In the genomic region with DNA sequence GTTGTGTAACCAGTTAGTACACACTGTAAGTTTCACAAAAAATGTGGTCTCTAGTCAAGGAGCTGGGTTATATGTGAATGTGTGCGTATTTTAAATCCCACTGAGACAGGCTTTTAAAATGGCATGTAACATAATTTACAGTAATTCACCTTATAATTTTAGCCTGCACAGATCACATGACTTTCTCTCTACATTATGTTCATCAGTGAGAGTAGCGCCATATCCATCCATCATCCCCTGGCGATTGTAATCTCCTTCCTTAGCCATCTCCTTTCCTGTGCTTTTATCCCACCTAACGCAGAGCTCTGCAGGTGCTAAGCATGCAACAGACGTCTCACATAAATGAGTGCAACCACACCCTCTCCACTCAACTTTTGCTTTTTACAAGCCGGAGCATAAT, we compare ENCODE assay signal across 13 cellular contexts.
DNase-seq lines count a peak whose midpoint lies in the region; TF ChIP-seq lines count a peak whose summit lies in the region.
"Had no signal": no experiment of that assay in that cellular context is flagged by ENCODE, and none has a peak within 500 bp of the region (broad histone marks: within the 10 kb centered on the region; RNA-seq: fewer than 3 reads in every experiment).

No MANE protein-coding gene starts in this region.

- H3K4me1 Mint-ChIP-seq in neural crest cell, result no peaks in the 10 kb centered on the region

- H3K27ac Mint-ChIP-seq in neural crest cell (ENCODE audit: unreplicated experiment), result peak overlapping the region; percentile 83
- H3K27ac Mint-ChIP-seq: CD4-positive, alpha-beta T cell; GM23338; HFFc6 had no signal

- H3K36me3 Mint-ChIP-seq in neural crest cell (ENCODE audit: low read depth), result no peaks in the 10 kb centered on the region

- DNase-seq in NCI-H1417 (lab: John Stamatoyannopoulos, UW), result peak in 2 of 3 experiments; percentile 27 to 67
- no peak for DNase-seq in NCI-H1417 treated with DMSO at 0.1 percent for 48 hours (lab: John Stamatoyannopoulos, UW)
- DNase-seq in NCI-H748 (lab: John Stamatoyannopoulos, UW; ENCODE audit: unreplicated experiment), result peak; percentile 35
- no peak for DNase-seq in NCI-H748 treated with DMSO at 0.1 percent for 48 hours (lab: John Stamatoyannopoulos, UW)
- DNase-seq in neural crest cell (ENCODE audit: low read depth, low spot score), result no peak
- no peak for DNase-seq in activated CD4-positive, CD25-positive, alpha-beta regulatory T cell treated with anti-CD3 and anti-CD28 coated beads, Interleukin-2, amount 50 U/mL, for 72 hours
- DNase-seq in NK-92 (lab: John Stamatoyannopoulos, UW; ENCODE audit: unreplicated experiment), result no peak
- DNase-seq: AML-193; Caco-2; CD4-positive, alpha-beta T cell; HCEC 1CT; HFFc6 had no signal

- no peak for TF ChIP-seq CTCF in neural crest cell (conservative IDR thresholded peaks at IDR 0.05)

- peaks cover 4% of the 10 kb centered on the region for H3K27me3 Mint-ChIP-seq in neural crest cell (ENCODE audit: low read depth)

- no peaks in the 10 kb centered on the region for H3K9me3 Mint-ChIP-seq in neural crest cell
- H3K9me3 Mint-ChIP-seq: CD4-positive, alpha-beta T cell; GM23338; HFFc6 had no signal

- no peak overlapping the region for H3K4me3 Mint-ChIP-seq in neural crest cell
- H3K4me3 Mint-ChIP-seq: CD4-positive, alpha-beta T cell; GM23338; HFFc6 had no signal

Comparison
In these comparisons a context has a peak if more than half of its experiments do, and no peak if none do; other contexts are left out.
1. DNase-seq: peak in NCI-H1417 (2 of 3) and NCI-H748 (single experiment); none in NCI-H1417 treated with DMSO at 0.1 percent for 48 hours (single experiment), NCI-H748 treated with DMSO at 0.1 percent for 48 hours (single experiment), neural crest cell (single experiment), activated CD4-positive, CD25-positive, alpha-beta regulatory T cell treated with anti-CD3 and anti-CD28 coated beads, Interleukin-2, amount 50 U/mL, for 72 hours (single experiment) and NK-92 (single experiment).